1 cellular context compared by ENCODE assay signal in genomic region chr19:18291590-18292459, GRCh38.
A peak's percentile ranks its signal among the peaks of the same experiment; 100 is the strongest.
TF ChIP-seq lines count a peak whose summit lies in the region.

No MANE protein-coding gene starts in this region.

TF ChIP-seq in WTC11, 78 proteins besides CTCF, POLR2A, EP300 and RAD21 (continued from another document and continues in another):
- TF ChIP-seq NR1H2 (CRISPR knock-in tag; IDR thresholded peaks at IDR 0.05), result no peak
- peak; percentile 81 for TF ChIP-seq FOXK1 (CRISPR knock-in tag; IDR thresholded peaks at IDR 0.05)
- TF ChIP-seq ZBTB21 (CRISPR knock-in tag; IDR thresholded peaks at IDR 0.05; ENCODE audit: borderline replicate concordance), result no peak
- no peak for TF ChIP-seq ZNF671 (CRISPR knock-in tag; IDR thresholded peaks at IDR 0.05)
- TF ChIP-seq, protein P1, sequence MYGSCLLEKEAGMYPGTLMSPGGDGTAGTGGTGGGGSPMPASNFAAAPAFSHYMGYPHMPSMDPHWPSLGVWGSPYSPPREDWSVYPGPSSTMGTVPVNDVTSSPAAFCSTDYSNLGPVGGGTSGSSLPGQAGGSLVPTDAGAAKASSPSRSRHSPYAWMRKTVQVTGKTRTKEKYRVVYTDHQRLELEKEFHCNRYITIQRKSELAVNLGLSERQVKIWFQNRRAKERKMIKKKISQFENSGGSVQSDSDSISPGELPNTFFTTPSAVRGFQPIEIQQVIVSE (CRISPR knock-in tag; IDR thresholded peaks at IDR 0.05; ENCODE audit: borderline replicate concordance), result no peak
- no peak for TF ChIP-seq JAZF1 (CRISPR knock-in tag; IDR thresholded peaks at IDR 0.05)
- peak; percentile 58; the same call in 1 of the 2 replicates for TF ChIP-seq HMGXB4 (CRISPR knock-in tag; IDR thresholded peaks at IDR 0.05)
- no peak for TF ChIP-seq PRRX2 (CRISPR knock-in tag; IDR thresholded peaks at IDR 0.05)
- no peak for TF ChIP-seq SMAD3 (CRISPR knock-in tag; IDR thresholded peaks at IDR 0.05; ENCODE audit: borderline replicate concordance)
- TF ChIP-seq, protein P2, sequence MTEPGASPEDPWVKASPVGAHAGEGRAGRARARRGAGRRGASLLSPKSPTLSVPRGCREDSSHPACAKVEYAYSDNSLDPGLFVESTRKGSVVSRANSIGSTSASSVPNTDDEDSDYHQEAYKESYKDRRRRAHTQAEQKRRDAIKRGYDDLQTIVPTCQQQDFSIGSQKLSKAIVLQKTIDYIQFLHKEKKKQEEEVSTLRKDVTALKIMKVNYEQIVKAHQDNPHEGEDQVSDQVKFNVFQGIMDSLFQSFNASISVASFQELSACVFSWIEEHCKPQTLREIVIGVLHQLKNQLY (CRISPR knock-in tag; IDR thresholded peaks at IDR 0.05), result no peak
- TF ChIP-seq, protein P3, sequence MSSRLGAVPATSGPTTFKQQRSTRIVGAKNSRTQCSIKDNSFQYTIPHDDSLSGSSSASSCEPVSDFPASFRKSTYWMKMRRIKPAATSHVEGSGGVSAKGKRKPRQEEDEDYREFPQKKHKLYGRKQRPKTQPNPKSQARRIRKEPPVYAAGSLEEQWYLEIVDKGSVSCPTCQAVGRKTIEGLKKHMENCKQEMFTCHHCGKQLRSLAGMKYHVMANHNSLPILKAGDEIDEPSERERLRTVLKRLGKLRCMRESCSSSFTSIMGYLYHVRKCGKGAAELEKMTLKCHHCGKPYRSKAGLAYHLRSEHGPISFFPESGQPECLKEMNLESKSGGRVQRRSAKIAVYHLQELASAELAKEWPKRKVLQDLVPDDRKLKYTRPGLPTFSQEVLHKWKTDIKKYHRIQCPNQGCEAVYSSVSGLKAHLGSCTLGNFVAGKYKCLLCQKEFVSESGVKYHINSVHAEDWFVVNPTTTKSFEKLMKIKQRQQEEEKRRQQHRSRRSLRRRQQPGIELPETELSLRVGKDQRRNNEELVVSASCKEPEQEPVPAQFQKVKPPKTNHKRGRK (CRISPR knock-in tag; IDR thresholded peaks at IDR 0.05; ENCODE audit: borderline replicate concordance), result no peak
- TF ChIP-seq, protein P4, sequence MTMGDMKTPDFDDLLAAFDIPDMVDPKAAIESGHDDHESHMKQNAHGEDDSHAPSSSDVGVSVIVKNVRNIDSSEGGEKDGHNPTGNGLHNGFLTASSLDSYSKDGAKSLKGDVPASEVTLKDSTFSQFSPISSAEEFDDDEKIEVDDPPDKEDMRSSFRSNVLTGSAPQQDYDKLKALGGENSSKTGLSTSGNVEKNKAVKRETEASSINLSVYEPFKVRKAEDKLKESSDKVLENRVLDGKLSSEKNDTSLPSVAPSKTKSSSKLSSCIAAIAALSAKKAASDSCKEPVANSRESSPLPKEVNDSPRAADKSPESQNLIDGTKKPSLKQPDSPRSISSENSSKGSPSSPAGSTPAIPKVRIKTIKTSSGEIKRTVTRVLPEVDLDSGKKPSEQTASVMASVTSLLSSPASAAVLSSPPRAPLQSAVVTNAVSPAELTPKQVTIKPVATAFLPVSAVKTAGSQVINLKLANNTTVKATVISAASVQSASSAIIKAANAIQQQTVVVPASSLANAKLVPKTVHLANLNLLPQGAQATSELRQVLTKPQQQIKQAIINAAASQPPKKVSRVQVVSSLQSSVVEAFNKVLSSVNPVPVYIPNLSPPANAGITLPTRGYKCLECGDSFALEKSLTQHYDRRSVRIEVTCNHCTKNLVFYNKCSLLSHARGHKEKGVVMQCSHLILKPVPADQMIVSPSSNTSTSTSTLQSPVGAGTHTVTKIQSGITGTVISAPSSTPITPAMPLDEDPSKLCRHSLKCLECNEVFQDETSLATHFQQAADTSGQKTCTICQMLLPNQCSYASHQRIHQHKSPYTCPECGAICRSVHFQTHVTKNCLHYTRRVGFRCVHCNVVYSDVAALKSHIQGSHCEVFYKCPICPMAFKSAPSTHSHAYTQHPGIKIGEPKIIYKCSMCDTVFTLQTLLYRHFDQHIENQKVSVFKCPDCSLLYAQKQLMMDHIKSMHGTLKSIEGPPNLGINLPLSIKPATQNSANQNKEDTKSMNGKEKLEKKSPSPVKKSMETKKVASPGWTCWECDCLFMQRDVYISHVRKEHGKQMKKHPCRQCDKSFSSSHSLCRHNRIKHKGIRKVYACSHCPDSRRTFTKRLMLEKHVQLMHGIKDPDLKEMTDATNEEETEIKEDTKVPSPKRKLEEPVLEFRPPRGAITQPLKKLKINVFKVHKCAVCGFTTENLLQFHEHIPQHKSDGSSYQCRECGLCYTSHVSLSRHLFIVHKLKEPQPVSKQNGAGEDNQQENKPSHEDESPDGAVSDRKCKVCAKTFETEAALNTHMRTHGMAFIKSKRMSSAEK (CRISPR knock-in tag; IDR thresholded peaks at IDR 0.05; ENCODE audit: borderline replicate concordance), result no peak
- TF ChIP-seq ZNF425 (CRISPR knock-in tag; conservative IDR thresholded peaks at IDR 0.05), result no peak
- TF ChIP-seq, protein P5, sequence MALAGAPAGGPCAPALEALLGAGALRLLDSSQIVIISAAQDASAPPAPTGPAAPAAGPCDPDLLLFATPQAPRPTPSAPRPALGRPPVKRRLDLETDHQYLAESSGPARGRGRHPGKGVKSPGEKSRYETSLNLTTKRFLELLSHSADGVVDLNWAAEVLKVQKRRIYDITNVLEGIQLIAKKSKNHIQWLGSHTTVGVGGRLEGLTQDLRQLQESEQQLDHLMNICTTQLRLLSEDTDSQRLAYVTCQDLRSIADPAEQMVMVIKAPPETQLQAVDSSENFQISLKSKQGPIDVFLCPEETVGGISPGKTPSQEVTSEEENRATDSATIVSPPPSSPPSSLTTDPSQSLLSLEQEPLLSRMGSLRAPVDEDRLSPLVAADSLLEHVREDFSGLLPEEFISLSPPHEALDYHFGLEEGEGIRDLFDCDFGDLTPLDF (CRISPR knock-in tag; IDR thresholded peaks at IDR 0.05), result no peak
- TF ChIP-seq, protein P6, sequence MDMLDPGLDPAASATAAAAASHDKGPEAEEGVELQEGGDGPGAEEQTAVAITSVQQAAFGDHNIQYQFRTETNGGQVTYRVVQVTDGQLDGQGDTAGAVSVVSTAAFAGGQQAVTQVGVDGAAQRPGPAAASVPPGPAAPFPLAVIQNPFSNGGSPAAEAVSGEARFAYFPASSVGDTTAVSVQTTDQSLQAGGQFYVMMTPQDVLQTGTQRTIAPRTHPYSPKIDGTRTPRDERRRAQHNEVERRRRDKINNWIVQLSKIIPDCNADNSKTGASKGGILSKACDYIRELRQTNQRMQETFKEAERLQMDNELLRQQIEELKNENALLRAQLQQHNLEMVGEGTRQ (CRISPR knock-in tag; IDR thresholded peaks at IDR 0.05), result no peak
- TF ChIP-seq ZNF396 (CRISPR knock-in tag; IDR thresholded peaks at IDR 0.05; ENCODE audit: borderline replicate concordance), result no peak
- peak; percentile 97 for TF ChIP-seq ZNF423 (CRISPR knock-in tag; IDR thresholded peaks at IDR 0.05)
- TF ChIP-seq, protein P7, sequence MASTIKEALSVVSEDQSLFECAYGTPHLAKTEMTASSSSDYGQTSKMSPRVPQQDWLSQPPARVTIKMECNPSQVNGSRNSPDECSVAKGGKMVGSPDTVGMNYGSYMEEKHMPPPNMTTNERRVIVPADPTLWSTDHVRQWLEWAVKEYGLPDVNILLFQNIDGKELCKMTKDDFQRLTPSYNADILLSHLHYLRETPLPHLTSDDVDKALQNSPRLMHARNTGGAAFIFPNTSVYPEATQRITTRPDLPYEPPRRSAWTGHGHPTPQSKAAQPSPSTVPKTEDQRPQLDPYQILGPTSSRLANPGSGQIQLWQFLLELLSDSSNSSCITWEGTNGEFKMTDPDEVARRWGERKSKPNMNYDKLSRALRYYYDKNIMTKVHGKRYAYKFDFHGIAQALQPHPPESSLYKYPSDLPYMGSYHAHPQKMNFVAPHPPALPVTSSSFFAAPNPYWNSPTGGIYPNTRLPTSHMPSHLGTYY (CRISPR knock-in tag; IDR thresholded peaks at IDR 0.05), result no peak
- TF ChIP-seq CBFB (CRISPR knock-in tag; IDR thresholded peaks at IDR 0.05; ENCODE audit: low read depth), result no peak
- TF ChIP-seq RELA (CRISPR knock-in tag; IDR thresholded peaks at IDR 0.05; ENCODE audit: borderline replicate concordance), result no peak
- TF ChIP-seq ZMAT4 (CRISPR knock-in tag; IDR thresholded peaks at IDR 0.05), result no peak
- no peak for TF ChIP-seq TP53 (CRISPR knock-in tag; IDR thresholded peaks at IDR 0.05)
- no peak for TF ChIP-seq EMX1 (CRISPR knock-in tag; IDR thresholded peaks at IDR 0.05)
- TF ChIP-seq AR (CRISPR knock-in tag; IDR thresholded peaks at IDR 0.05), result no peak
- TF ChIP-seq GTF2I (CRISPR knock-in tag; conservative IDR thresholded peaks at IDR 0.05), result 0 out of 2 replicates have a peak, but pooled peaks have one; percentile 9
- TF ChIP-seq ZNF121 (CRISPR knock-in tag; IDR thresholded peaks at IDR 0.05), result no peak
- peak; percentile 51; the same call in 1 of the 2 replicates for TF ChIP-seq SP1 (CRISPR knock-in tag; conservative IDR thresholded peaks at IDR 0.05)
- TF ChIP-seq NFATC4 (CRISPR knock-in tag; IDR thresholded peaks at IDR 0.05), result no peak
- TF ChIP-seq AFF4 (CRISPR knock-in tag; IDR thresholded peaks at IDR 0.05; ENCODE audit: borderline replicate concordance), result no peak
